In genomic region chr21:28482657-28483056, GRCh38 we compare ENCODE assay signal across 2 cellular contexts.
TF ChIP-seq lines count a peak whose summit lies in the region.

No MANE protein-coding gene starts in this region.

TF ChIP-seq in GM23338, 12 proteins besides CTCF, POLR2A, EP300 and RAD21:
- TF ChIP-seq STAT1 (IDR thresholded peaks at IDR 0.05; ENCODE audit: unreplicated experiment) (no peak), REST (IDR thresholded peaks at IDR 0.05; ENCODE audit: unreplicated experiment) (no peak), NANOG (IDR thresholded peaks at IDR 0.05; ENCODE audit: borderline replicate concordance) (no peak), ETS1 (IDR thresholded peaks at IDR 0.05) (no peak), EZH2 (IDR thresholded peaks at IDR 0.05; ENCODE audit: low read depth, unreplicated experiment) (no peak), ZNF114 (CRISPR knock-in tag; IDR thresholded peaks at IDR 0.05) (no peak), POLR2AphosphoS5 (IDR thresholded peaks at IDR 0.05; ENCODE audit: low read depth) (no peak), ZNF462 (CRISPR knock-in tag; IDR thresholded peaks at IDR 0.05) (no peak), ZNF331 (CRISPR knock-in tag; IDR thresholded peaks at IDR 0.05; ENCODE audit: low read depth) (no peak), EZH2phosphoT487 (IDR thresholded peaks at IDR 0.05; ENCODE audit: unreplicated experiment) (no peak)

TF ChIP-seq in H1, 55 proteins besides CTCF, POLR2A, EP300 and RAD21 (continued from another document):
- TF ChIP-seq CHD7 (IDR thresholded peaks at IDR 0.05; ENCODE audit: insufficient replicate concordance, low read length) (no peak), SRF (IDR thresholded peaks at IDR 0.05; ENCODE audit: low read depth, low read length) (no peak), MAX (IDR thresholded peaks at IDR 0.05) (no peak), BCL11A (IDR thresholded peaks at IDR 0.05; ENCODE audit: low read depth in 2 of 2, low read length in 2 of 2) (no peak), RBBP5 (IDR thresholded peaks at IDR 0.05; ENCODE audit: borderline replicate concordance, low read depth, low read length) (no peak), CBX8 (IDR thresholded peaks at IDR 0.05; ENCODE audit: borderline replicate concordance, low read depth, low read length) (no peak), HDAC6 (IDR thresholded peaks at IDR 0.05; ENCODE audit: low read depth, low read length) (no peak), GABPA (IDR thresholded peaks at IDR 0.05; ENCODE audit: borderline replicate concordance, insufficient read depth, low read length) (no peak), SAP30 (IDR thresholded peaks at IDR 0.05; ENCODE audit: insufficient read depth, insufficient replicate concordance, low read length) (no peak), MAFK (IDR thresholded peaks at IDR 0.05; ENCODE audit: low read depth, low read length) (no peak), TAF7 (optimal IDR thresholded peaks at IDR 0.05; ENCODE audit: borderline replicate concordance, low read depth, low read length) (no peak), SP2 (IDR thresholded peaks at IDR 0.05; ENCODE audit: low read length) (no peak), SP1 (IDR thresholded peaks at IDR 0.05; ENCODE audit: low read depth, low read length) (no peak), RXRA (IDR thresholded peaks at IDR 0.05; ENCODE audit: insufficient read depth, low read depth, low read length) (no peak), RFX5 (IDR thresholded peaks at IDR 0.05; ENCODE audit: borderline replicate concordance, low read depth, low read length) (no peak), POU5F1 (IDR thresholded peaks at IDR 0.05; ENCODE audit: low read depth, low read length) (no peak), CREB1 (IDR thresholded peaks at IDR 0.05) (no peak), TAF1 (IDR thresholded peaks at IDR 0.05; ENCODE audit: low read depth, low read length) (no peak), USF2 (IDR thresholded peaks at IDR 0.05; ENCODE audit: low read length) (no peak)
